ENCODE assay signal across 2 cellular contexts in the genomic region with DNA sequence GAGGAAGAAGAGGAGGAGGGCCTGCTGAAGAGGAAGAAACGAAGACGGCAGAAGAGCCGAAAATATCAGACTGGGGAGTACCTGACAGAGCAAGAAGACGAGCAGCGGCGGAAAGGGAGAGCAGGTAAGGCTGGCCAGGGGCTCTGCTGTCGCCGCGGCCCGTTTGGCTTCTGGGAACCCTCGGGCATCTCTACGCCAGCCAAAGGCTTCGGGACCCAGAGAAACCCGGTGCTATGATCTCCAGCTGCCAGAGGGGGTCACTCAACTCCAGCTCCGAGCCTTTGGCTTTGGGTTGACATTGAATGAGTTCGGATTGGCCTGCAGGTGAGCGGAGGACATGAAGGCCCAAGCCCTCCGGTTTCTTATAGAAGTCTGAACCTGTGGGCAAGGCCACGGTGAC.
TF ChIP-seq lines count a peak whose summit lies in the region.

No MANE protein-coding gene starts in this region.

TF ChIP-seq in HCT116, 20 proteins besides CTCF, POLR2A, EP300 and RAD21 (continued from another document):
- TF ChIP-seq FOSL1 (IDR thresholded peaks at IDR 0.05; ENCODE audit: low read depth), result no peak
- TF ChIP-seq, protein P1, sequence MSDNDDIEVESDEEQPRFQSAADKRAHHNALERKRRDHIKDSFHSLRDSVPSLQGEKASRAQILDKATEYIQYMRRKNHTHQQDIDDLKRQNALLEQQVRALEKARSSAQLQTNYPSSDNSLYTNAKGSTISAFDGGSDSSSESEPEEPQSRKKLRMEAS (IDR thresholded peaks at IDR 0.05), result no peak
- no peak for TF ChIP-seq EZH2phosphoT487 (IDR thresholded peaks at IDR 0.05; ENCODE audit: borderline replicate concordance)
- no peak for TF ChIP-seq TCF7L2 (IDR thresholded peaks at IDR 0.05; ENCODE audit: borderline replicate concordance, extremely low read depth, insufficient read depth, insufficient read length)
- no peak for TF ChIP-seq POLR2AphosphoS5 (IDR thresholded peaks at IDR 0.05; ENCODE audit: low read depth, low read length)
- TF ChIP-seq, protein P2, sequence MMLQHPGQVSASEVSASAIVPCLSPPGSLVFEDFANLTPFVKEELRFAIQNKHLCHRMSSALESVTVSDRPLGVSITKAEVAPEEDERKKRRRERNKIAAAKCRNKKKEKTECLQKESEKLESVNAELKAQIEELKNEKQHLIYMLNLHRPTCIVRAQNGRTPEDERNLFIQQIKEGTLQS (IDR thresholded peaks at IDR 0.05), result no peak
- no peak for TF ChIP-seq ELF1 (IDR thresholded peaks at IDR 0.05; ENCODE audit: borderline replicate concordance, low read depth)
- no peak for TF ChIP-seq JUND (IDR thresholded peaks at IDR 0.05)
- no peak for TF ChIP-seq EGR1 (IDR thresholded peaks at IDR 0.05; ENCODE audit: low read depth)
- TF ChIP-seq CEBPB (IDR thresholded peaks at IDR 0.05; ENCODE audit: low read depth), result no peak

TF ChIP-seq in WTC11, 78 proteins besides CTCF, POLR2A, EP300 and RAD21 (continued from another document):
- TF ChIP-seq, protein P3, sequence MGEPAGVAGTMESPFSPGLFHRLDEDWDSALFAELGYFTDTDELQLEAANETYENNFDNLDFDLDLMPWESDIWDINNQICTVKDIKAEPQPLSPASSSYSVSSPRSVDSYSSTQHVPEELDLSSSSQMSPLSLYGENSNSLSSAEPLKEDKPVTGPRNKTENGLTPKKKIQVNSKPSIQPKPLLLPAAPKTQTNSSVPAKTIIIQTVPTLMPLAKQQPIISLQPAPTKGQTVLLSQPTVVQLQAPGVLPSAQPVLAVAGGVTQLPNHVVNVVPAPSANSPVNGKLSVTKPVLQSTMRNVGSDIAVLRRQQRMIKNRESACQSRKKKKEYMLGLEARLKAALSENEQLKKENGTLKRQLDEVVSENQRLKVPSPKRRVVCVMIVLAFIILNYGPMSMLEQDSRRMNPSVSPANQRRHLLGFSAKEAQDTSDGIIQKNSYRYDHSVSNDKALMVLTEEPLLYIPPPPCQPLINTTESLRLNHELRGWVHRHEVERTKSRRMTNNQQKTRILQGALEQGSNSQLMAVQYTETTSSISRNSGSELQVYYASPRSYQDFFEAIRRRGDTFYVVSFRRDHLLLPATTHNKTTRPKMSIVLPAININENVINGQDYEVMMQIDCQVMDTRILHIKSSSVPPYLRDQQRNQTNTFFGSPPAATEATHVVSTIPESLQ (CRISPR knock-in tag; IDR thresholded peaks at IDR 0.05), result no peak
